Comparison of ENCODE assay signal across 11 cellular contexts in the genomic region with DNA sequence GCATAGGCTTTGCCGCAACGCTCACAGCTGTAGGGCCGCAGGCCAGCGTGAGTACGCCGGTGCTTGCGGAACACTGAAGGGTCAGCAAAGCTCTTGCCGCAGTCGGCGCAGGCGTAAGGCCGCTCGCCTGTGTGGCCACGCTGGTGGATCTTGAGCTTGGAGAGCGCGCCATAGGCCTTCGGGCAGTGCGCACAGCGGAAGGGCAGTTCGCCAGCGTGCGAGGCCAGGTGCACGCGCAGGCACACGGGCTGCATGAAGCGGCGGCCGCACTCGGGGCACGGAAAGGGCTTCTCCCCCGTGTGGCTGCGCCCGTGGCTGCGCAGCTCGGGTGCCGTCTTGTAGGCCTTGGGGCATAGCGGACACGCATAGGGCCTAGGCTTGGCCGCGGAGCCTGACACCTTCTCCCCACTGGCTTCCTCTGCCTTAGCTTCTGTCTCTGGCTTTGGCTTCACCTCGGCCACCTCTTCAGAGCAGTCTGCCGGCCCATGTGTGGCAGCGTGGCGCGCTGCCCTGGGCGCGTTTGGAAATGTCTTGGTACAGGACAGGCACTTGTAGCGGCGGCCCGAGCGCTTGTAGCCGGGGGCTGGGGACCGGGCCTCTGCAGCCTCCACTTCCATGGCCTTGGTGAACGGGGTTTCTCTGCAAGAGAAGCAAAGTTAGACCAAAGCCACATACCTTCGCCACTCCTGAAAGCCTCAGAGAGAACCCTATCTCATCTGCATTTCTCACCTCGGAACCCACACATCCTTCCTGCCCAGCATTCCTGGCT. TPM values are rescaled to one million over a fixed set of nuclear protein-coding genes. Genes with fewer than 3 reads are reported as not detected.
A peak's percentile ranks its signal among the peaks of the same experiment; 100 is the strongest.
DNase-seq lines count a peak whose midpoint lies in the region; ATAC-seq and TF ChIP-seq lines count a peak whose summit lies in the region.
"Had no signal": no experiment of that assay in that cellular context is flagged by ENCODE, and none has a peak within 500 bp of the region (broad histone marks: within the 10 kb centered on the region; RNA-seq: fewer than 3 reads in every experiment).

No MANE protein-coding gene starts in this region.

- H3K4me1 Mint-ChIP-seq in CD4-positive, alpha-beta memory T cell, result peaks cover 26 to 66% (median 48%) of the 10 kb centered on the region in 4 donors
- peaks cover 39% of the 10 kb centered on the region for H3K4me1 Mint-ChIP-seq in T-helper 1 cell treated with Interleukin-12 subunit alpha and Interleukin-12 subunit beta and Interleukin-4 antibody, amounts not matched to agents 30 μg/mL and 1 μg/mL, for 36 hours (ENCODE audit: low read depth)
- H3K4me1 Mint-ChIP-seq in osteocyte (ENCODE audit: unreplicated experiment), result peaks cover 26% of the 10 kb centered on the region

- CTCF ChIA-PET in CD4-positive, alpha-beta memory T cell (lab: Charles Lee; ENCODE audit: partially characterized antibody), result no interaction called here

- intact Hi-C loops in CD4-positive, alpha-beta memory T cell (cut with micrococcal nuclease), result no loop called here

- H3K4me3 Mint-ChIP-seq in CD4-positive, alpha-beta memory T cell, result peak overlapping the region; percentile 72 to 92 (median 84)
- H3K4me3 Mint-ChIP-seq in T-helper 1 cell treated with Interleukin-12 subunit alpha and Interleukin-12 subunit beta and Interleukin-4 antibody, amounts not matched to agents 30 μg/mL and 1 μg/mL, for 36 hours, result peak overlapping the region; percentile 70
- H3K4me3 Mint-ChIP-seq in osteocyte (ENCODE audit: unreplicated experiment), result peak overlapping the region; percentile 26

- peak overlapping the region; percentile 77 to 89 (median 85) for H3K27ac Mint-ChIP-seq in CD4-positive, alpha-beta memory T cell
- H3K27ac Mint-ChIP-seq in T-helper 1 cell treated with Interleukin-12 subunit alpha and Interleukin-12 subunit beta and Interleukin-4 antibody, amounts not matched to agents 30 μg/mL and 1 μg/mL, for 36 hours, result peak overlapping the region; percentile 79
- H3K27ac Mint-ChIP-seq in osteocyte (ENCODE audit: unreplicated experiment), result peak overlapping the region; percentile 97

- peaks cover 47% of the 10 kb centered on the region for H3K4me1 ChIP-seq in CD4-positive, alpha-beta memory T cell (ENCODE audit: insufficient read depth, low read length)
- H3K4me1 ChIP-seq: body of pancreas had no signal

- H3K27me3 ChIP-seq in CD4-positive, alpha-beta memory T cell (ENCODE audit: insufficient read depth, low read length), result no peaks in the 10 kb centered on the region
- H3K27me3 ChIP-seq: body of pancreas had no signal

- no peak for ATAC-seq in GM21529 (IDR thresholded peaks at IDR 0.05; ENCODE audit: unreplicated experiment)

- H3K4me3 ChIP-seq in CD4-positive, alpha-beta memory T cell (ENCODE audit: low read length in 2 of 2), result no peak overlapping the region
- H3K4me3 ChIP-seq: body of pancreas had no signal

- no peaks in the 10 kb centered on the region for H3K36me3 ChIP-seq in CD4-positive, alpha-beta memory T cell (ENCODE audit: insufficient read depth, low read length)

- DNase-seq in CD4-positive, alpha-beta memory T cell, result peak; percentile 25 to 39 (median 30)
- DNase-seq in epithelial cell of prostate (ENCODE audit: low read depth, low spot score) (no peak), osteocyte (ENCODE audit: extremely low spot score, unreplicated experiment) (no peak), dedifferentiated amniotic fluid mesenchymal stem cell (ENCODE audit: extremely low spot score) (no peak), hypothalamus (lab: John Stamatoyannopoulos, UW) (no peak), cerebellar nuclear complex (lab: John Stamatoyannopoulos, UW) (no peak)
- DNase-seq: DMS79, NCI-H510A treated with DMSO at 0.1 percent for 48 hours had no signal

- peak overlapping the region; percentile 9 for H3K27ac ChIP-seq in CD4-positive, alpha-beta memory T cell (ENCODE audit: low read depth, low read length)
- H3K27ac ChIP-seq in epithelial cell of prostate, result peak overlapping the region; percentile 89
- H3K27ac ChIP-seq: body of pancreas had no signal

- peaks cover 12 to 18% of the 10 kb centered on the region in 2 donors for H3K36me3 Mint-ChIP-seq in CD4-positive, alpha-beta memory T cell
- peaks cover 22% of the 10 kb centered on the region for H3K36me3 Mint-ChIP-seq in T-helper 1 cell treated with Interleukin-12 subunit alpha and Interleukin-12 subunit beta and Interleukin-4 antibody, amounts not matched to agents 30 μg/mL and 1 μg/mL, for 36 hours (ENCODE audit: low read depth)
- H3K36me3 Mint-ChIP-seq in osteocyte (ENCODE audit: unreplicated experiment), result peaks cover 18% of the 10 kb centered on the region

- POLR2A ChIA-PET in CD4-positive, alpha-beta memory T cell (lab: Charles Lee; ENCODE audit: partially characterized antibody), result interaction anchor here (1.1 to 3.0 kb wide), 2 partner anchors 10 to 116 kb away, joined by 5 to 23 read pairs; a partner anchor contains a TSS

- H3K9me3 ChIP-seq in CD4-positive, alpha-beta memory T cell (ENCODE audit: control insufficient read depth in 1 of 2, low read length in 2 of 2), result no peaks in the 10 kb centered on the region
- H3K9me3 ChIP-seq: body of pancreas had no signal

- no peaks in the 10 kb centered on the region for H3K9me3 Mint-ChIP-seq in CD4-positive, alpha-beta memory T cell
- no peaks in the 10 kb centered on the region for H3K9me3 Mint-ChIP-seq in T-helper 1 cell treated with Interleukin-12 subunit alpha and Interleukin-12 subunit beta and Interleukin-4 antibody, amounts not matched to agents 30 μg/mL and 1 μg/mL, for 36 hours
- H3K9me3 Mint-ChIP-seq in osteocyte (ENCODE audit: unreplicated experiment), result no peaks in the 10 kb centered on the region

- no peaks in the 10 kb centered on the region for H3K27me3 Mint-ChIP-seq in CD4-positive, alpha-beta memory T cell
- no peaks in the 10 kb centered on the region for H3K27me3 Mint-ChIP-seq in T-helper 1 cell treated with Interleukin-12 subunit alpha and Interleukin-12 subunit beta and Interleukin-4 antibody, amounts not matched to agents 30 μg/mL and 1 μg/mL, for 36 hours (ENCODE audit: low read depth)
- H3K27me3 Mint-ChIP-seq in osteocyte (ENCODE audit: unreplicated experiment), result no peaks in the 10 kb centered on the region

- TF ChIP-seq CTCF in osteocyte (IDR thresholded peaks at IDR 0.05), result no peak

RNA-seq across cellular contexts. Expression of a gene that starts 10.0 kb away (rescaled TPM):
- total RNA-seq in CD4-positive, alpha-beta memory T cell, result 10 to 100 TPM; 11.7 to 13.6 TPM
- polyA plus RNA-seq in CD4-positive, alpha-beta memory T cell, result 1 to 10 TPM; 3.0 to 6.8 TPM
- total RNA-seq in osteocyte, result 13.2 and 13.5 TPM in 2 replicates

RNA-seq across cellular contexts. Expression of a gene that starts 10.2 kb away (rescaled TPM):
- total RNA-seq in CD4-positive, alpha-beta memory T cell, result 10 to 100 TPM; 46.9 to 47.0 TPM
- polyA plus RNA-seq in CD4-positive, alpha-beta memory T cell, result 1 to 10 TPM in 1 of 2 donors, under 1 TPM in 1; 0.77 to 8.9 TPM
- total RNA-seq in osteocyte, result 18.4 and 22.5 TPM in 2 replicates

RNA-seq across cellular contexts. Expression of a gene that starts 24.7 kb away (rescaled TPM):
- total RNA-seq in CD4-positive, alpha-beta memory T cell, result 10 to 100 TPM; 13.3 to 13.5 TPM
- polyA plus RNA-seq in CD4-positive, alpha-beta memory T cell, result under 1 TPM; 0.43 to 0.69 TPM
- total RNA-seq in osteocyte, result 2.8 and 3.2 TPM in 2 replicates

RNA-seq across cellular contexts. Expression of a gene that starts 30.6 kb away (rescaled TPM):
- total RNA-seq in CD4-positive, alpha-beta memory T cell, result 10 to 100 TPM; 48.9 to 51.3 TPM
- polyA plus RNA-seq in CD4-positive, alpha-beta memory T cell, result 100 to 1,000 TPM in 1 of 2 donors, 10 to 100 TPM in 1; 93.7 to 114 TPM
- 141 and 148 TPM in 2 replicates for total RNA-seq in osteocyte

RNA-seq across cellular contexts. Expression of a gene that starts 30.7 kb away (rescaled TPM):
- total RNA-seq in CD4-positive, alpha-beta memory T cell, result 100 to 1,000 TPM; 106 to 111 TPM
- 10 to 100 TPM; 21.2 to 33.0 TPM for polyA plus RNA-seq in CD4-positive, alpha-beta memory T cell
- total RNA-seq in osteocyte, result 51.8 and 53.4 TPM in 2 replicates

Comparison
In these comparisons a context has a peak if more than half of its experiments do, and no peak if none do; other contexts are left out.
1. DNase-seq: peak in CD4-positive, alpha-beta memory T cell (5 of 5); none in epithelial cell of prostate (single experiment), osteocyte (single experiment), dedifferentiated amniotic fluid mesenchymal stem cell (single experiment), hypothalamus (0 of 51) and cerebellar nuclear complex (0 of 2).
2. H3K4me3 Mint-ChIP-seq: peak in every context shown above with its lines; median percentile 84 in CD4-positive, alpha-beta memory T cell; 70 in T-helper 1 cell treated with Interleukin-12 subunit alpha and Interleukin-12 subunit beta and Interleukin-4 antibody, amounts not matched to agents 30 μg/mL and 1 μg/mL, for 36 hours; 26 in osteocyte.
3. Peak in every context shown above with its lines, with median percentiles within 50 percentile points of each other: H3K27ac Mint-ChIP-seq.